In genomic region chr15:61116830-61117229, GRCh38 we compare ENCODE assay signal across 15 cellular contexts.
"Had no signal": no experiment of that assay in that cellular context is flagged by ENCODE, and none has a peak within 500 bp of the region (broad histone marks: within the 10 kb centered on the region; RNA-seq: fewer than 3 reads in every experiment).

No MANE protein-coding gene starts in this region.

- ATAC-seq: heart left ventricle; left ventricle myocardium superior; stimulated activated naive CD8-positive, alpha-beta T cell treated with anti-CD3 and anti-CD28 coated beads, Interleukin-15, Interleukin-2, amounts not matched to agents 100 U/mL and 50 U/mL, for 24 hours had no signal

- H3K27ac Mint-ChIP-seq: activated naive CD4-positive, alpha-beta T cell treated with anti-CD3 and anti-CD28 coated beads, Interleukin-2, amount 50 U/mL, for 24 hours; type B pancreatic cell had no signal

- H3K4me1 Mint-ChIP-seq: activated naive CD4-positive, alpha-beta T cell treated with anti-CD3 and anti-CD28 coated beads, Interleukin-2, amount 50 U/mL, for 24 hours had no signal

- H3K9me3 Mint-ChIP-seq: activated naive CD4-positive, alpha-beta T cell treated with anti-CD3 and anti-CD28 coated beads, Interleukin-2, amount 50 U/mL, for 24 hours; neural crest cell; type B pancreatic cell had no signal

- H3K36me3 Mint-ChIP-seq: activated naive CD4-positive, alpha-beta T cell treated with anti-CD3 and anti-CD28 coated beads, Interleukin-2, amount 50 U/mL, for 24 hours; type B pancreatic cell had no signal

- DNase-seq: activated CD4-positive, alpha-beta T cell treated with anti-CD3 and anti-CD28 coated beads, Interleukin-2, amount 50 U/mL, for 1 hour; activated CD4-positive, CD25-positive, alpha-beta regulatory T cell; caudate nucleus; colonic mucosa; heart left ventricle; kidney; left ventricle myocardium superior; mesenchymal stem cell; ovary; stimulated activated CD4-positive, alpha-beta T cell treated with anti-CD3 and anti-CD28 coated beads, Interleukin-2, amount 100 ng/mL, for 48 hours; stimulated activated CD8-positive, alpha-beta memory T cell treated with anti-CD3 and anti-CD28 coated beads, Interleukin-4, amount 100 ng/mL, for 48 hours; stimulated activated naive CD8-positive, alpha-beta T cell treated with anti-CD3 and anti-CD28 coated beads, Interleukin-15, Interleukin-2, amounts not matched to agents 100 U/mL and 50 U/mL, for 24 hours had no signal

- H3K4me3 Mint-ChIP-seq: activated naive CD4-positive, alpha-beta T cell treated with anti-CD3 and anti-CD28 coated beads, Interleukin-2, amount 50 U/mL, for 24 hours; neural crest cell; type B pancreatic cell had no signal
